Comparison of ENCODE assay signal across 1 cellular context in genomic region chr1:160047116-160047991, GRCh38.
TF ChIP-seq lines count a peak whose summit lies in the region.

No MANE protein-coding gene starts in this region.

TF ChIP-seq in GM12878, 131 proteins besides CTCF, POLR2A, EP300 and RAD21:
- TF ChIP-seq, protein P1, sequence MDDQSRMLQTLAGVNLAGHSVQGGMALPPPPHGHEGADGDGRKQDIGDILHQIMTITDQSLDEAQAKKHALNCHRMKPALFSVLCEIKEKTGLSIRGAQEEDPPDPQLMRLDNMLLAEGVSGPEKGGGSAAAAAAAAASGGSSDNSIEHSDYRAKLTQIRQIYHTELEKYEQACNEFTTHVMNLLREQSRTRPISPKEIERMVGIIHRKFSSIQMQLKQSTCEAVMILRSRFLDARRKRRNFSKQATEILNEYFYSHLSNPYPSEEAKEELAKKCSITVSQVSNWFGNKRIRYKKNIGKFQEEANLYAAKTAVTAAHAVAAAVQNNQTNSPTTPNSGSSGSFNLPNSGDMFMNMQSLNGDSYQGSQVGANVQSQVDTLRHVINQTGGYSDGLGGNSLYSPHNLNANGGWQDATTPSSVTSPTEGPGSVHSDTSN (IDR thresholded peaks at IDR 0.05; ENCODE audit: insufficient replicate concordance, low read depth, low read length): no peak
- no peak for TF ChIP-seq CBX3 (IDR thresholded peaks at IDR 0.05; ENCODE audit: borderline replicate concordance, low read depth)
- TF ChIP-seq CEBPB (IDR thresholded peaks at IDR 0.05; ENCODE audit: borderline replicate concordance in 1 of 2, low read depth in 2 of 2, low read length in 2 of 2): no peak
- no peak for TF ChIP-seq BCLAF1 (IDR thresholded peaks at IDR 0.05)
- peak; percentile 56; the same call in 1 of the 2 replicates for TF ChIP-seq SPI1 (IDR thresholded peaks at IDR 0.05; ENCODE audit: borderline replicate concordance, insufficient read depth, low read depth, low read length)
